ENCODE assay signal across 8 cellular contexts in genomic region chr17:44636562-44636961, GRCh38. TPM values are rescaled to one million over a fixed set of nuclear protein-coding genes. Genes with fewer than 3 reads are reported as not detected.
DNase-seq lines count a peak whose midpoint lies in the region; TF ChIP-seq lines count a peak whose summit lies in the region.

No MANE protein-coding gene starts in this region.

- no peaks in the 10 kb centered on the region for H3K79me2 ChIP-seq in hepatocyte

- H3K4me3 Mint-ChIP-seq in glutamatergic neuron (ENCODE audit: unreplicated experiment): no peak overlapping the region

- no peaks in the 10 kb centered on the region for H3K4me1 ChIP-seq in hepatocyte (ENCODE audit: insufficient read depth)

- no peak overlapping the region for H2AFZ ChIP-seq in hepatocyte

- H3K4me3 ChIP-seq in hepatocyte: no peak overlapping the region

- H3K9me3 Mint-ChIP-seq in glutamatergic neuron (ENCODE audit: unreplicated experiment): no peaks in the 10 kb centered on the region

- peaks cover 4% of the 10 kb centered on the region for H3K27me3 Mint-ChIP-seq in glutamatergic neuron (ENCODE audit: unreplicated experiment)

- no peak overlapping the region for H3K27ac Mint-ChIP-seq in glutamatergic neuron (ENCODE audit: unreplicated experiment)

- H3K27me3 ChIP-seq in hepatocyte: no peaks in the 10 kb centered on the region

- DNase-seq in COLO829 (ENCODE audit: low spot score) (peak; percentile 36), LHCN-M2 (ENCODE audit: low read depth) (peak; percentile 45), SW480 (ENCODE audit: low spot score) (peak; percentile 53), hepatocyte (ENCODE audit: low spot score) (peak; percentile 53), glutamatergic neuron (no peak)
- no peak for DNase-seq in activated effector memory CD4-positive, alpha-beta T cell treated with anti-CD3 and anti-CD28 coated beads, Interleukin-2, amount 50 U/mL, for 16 hours
- no peak for DNase-seq in activated naive CD4-positive, alpha-beta T cell treated with anti-CD3 and anti-CD28 coated beads, Interleukin-2, amount 50 U/mL, for 16 hours
- no peak for DNase-seq in effector CD4-positive, alpha-beta T cell

- H3K4me1 Mint-ChIP-seq in glutamatergic neuron (ENCODE audit: low read depth, unreplicated experiment): no peaks in the 10 kb centered on the region

- H3K9me2 ChIP-seq in hepatocyte (replicated peaks; ENCODE audit: insufficient read depth): no peaks in the 10 kb centered on the region

- no peaks in the 10 kb centered on the region for H3K9me3 ChIP-seq in hepatocyte (ENCODE audit: low read depth)

- H3K36me3 ChIP-seq in hepatocyte (replicated peaks; ENCODE audit: insufficient read depth, low read depth): no peaks in the 10 kb centered on the region

- H4K20me1 ChIP-seq in hepatocyte (ENCODE audit: insufficient read depth, poor library complexity, severe bottlenecking): no peaks in the 10 kb centered on the region

- no peak overlapping the region for H3K27ac ChIP-seq in hepatocyte

- 35% methylated on average over 1 of the region's 1 CpG for WGBS in hepatocyte (ENCODE audit: low lambda C conversion rate, missing lambda C conversion rate)

- H3K36me3 Mint-ChIP-seq in glutamatergic neuron (ENCODE audit: unreplicated experiment): no peaks in the 10 kb centered on the region

- TF ChIP-seq CTCF in hepatocyte (IDR thresholded peaks at IDR 0.05; ENCODE audit: poor library complexity) (peak; percentile 71), glutamatergic neuron (IDR thresholded peaks at IDR 0.05; ENCODE audit: partially characterized antibody, unreplicated experiment) (no peak)

- no peak overlapping the region for H3K4me2 ChIP-seq in hepatocyte

RNA-seq across cellular contexts. Expression of gene MEIOC, which starts 19.7 kb away (rescaled TPM):
- total RNA-seq in LHCN-M2 (2014; rRNA removed) (0.17 TPM in 1 of 2 replicates, not detected in the other), hepatocyte (0.04 and 0.13 TPM in 2 replicates), glutamatergic neuron (ENCODE audit: unreplicated experiment) (not detected)
- polyA plus RNA-seq in LHCN-M2 (2012): 0.22 TPM
- polyA plus RNA-seq in hepatocyte: 0.18 and 0.28 TPM in 2 replicates

RNA-seq across cellular contexts. Expression of gene CCDC43, which starts 53.0 kb away (rescaled TPM):
- 30.1 and 30.7 TPM in 2 replicates for total RNA-seq in LHCN-M2 (2014; rRNA removed)
- polyA plus RNA-seq in LHCN-M2 (2012): 16.4 TPM
- 23.7 and 29.2 TPM in 2 replicates for total RNA-seq in hepatocyte
- polyA plus RNA-seq in hepatocyte: 19.9 and 20.6 TPM in 2 replicates
- 22.9 TPM for total RNA-seq in glutamatergic neuron (ENCODE audit: unreplicated experiment)

Comparison
In these comparisons a context has a peak if more than half of its experiments do, and no peak if none do; other contexts are left out.
1. DNase-seq: peak in COLO829 (single experiment), LHCN-M2 (single experiment), SW480 (single experiment) and hepatocyte (single experiment); none in activated effector memory CD4-positive, alpha-beta T cell treated with anti-CD3 and anti-CD28 coated beads, Interleukin-2, amount 50 U/mL, for 16 hours (single experiment), glutamatergic neuron (single experiment), activated naive CD4-positive, alpha-beta T cell treated with anti-CD3 and anti-CD28 coated beads, Interleukin-2, amount 50 U/mL, for 16 hours (single experiment) and effector CD4-positive, alpha-beta T cell (single experiment).